9 cellular contexts compared by ENCODE assay signal in genomic region chr19:44747739-44748425, GRCh38. TPM values are rescaled to one million over a fixed set of nuclear protein-coding genes. Genes with fewer than 3 reads are reported as not detected.
DNase-seq lines count a peak whose midpoint lies in the region; ATAC-seq and TF ChIP-seq lines count a peak whose summit lies in the region.
"Had no signal": no experiment of that assay in that cellular context is flagged by ENCODE, and none has a peak within 500 bp of the region (broad histone marks: within the 10 kb centered on the region; RNA-seq: fewer than 3 reads in every experiment).

No MANE protein-coding gene starts in this region.

- H4K5ac ChIP-seq in H9 (ENCODE audit: insufficient read length, low read depth, low read length) = no peak overlapping the region

- no peak overlapping the region for H3K14ac ChIP-seq in H9 (ENCODE audit: insufficient read depth, low read length)

- peaks cover 5 to 21% of the 10 kb centered on the region in 2 experiments for H3K4me1 Mint-ChIP-seq in H9
- peaks cover 6% of the 10 kb centered on the region for H3K4me1 Mint-ChIP-seq in neural crest cell

- H3K4me1 ChIP-seq in H9 (ENCODE audit: insufficient read depth, low read length) (no peaks in the 10 kb centered on the region), foreskin keratinocyte (peaks cover 18% of the 10 kb centered on the region)

- no peak overlapping the region for H3K4ac ChIP-seq in H9 (ENCODE audit: low read depth, low read length)

- no peaks in the 10 kb centered on the region; a peak in 1 of 7 replicates for H3K36me3 Mint-ChIP-seq in H9 (ENCODE audit: insufficient read depth in 1 of 3, low read depth in 3 of 3)
- no peaks in the 10 kb centered on the region for H3K36me3 Mint-ChIP-seq in neural crest cell (ENCODE audit: low read depth)

- WGBS in H9 (ENCODE audit: extremely low coverage, insufficient read length, low lambda C conversion rate) = no CpG with 5 or more reads among the region's 26 CpGs

- H2BK15ac ChIP-seq in H9 (ENCODE audit: low read depth, low read length) = 0 out of 2 replicates have a peak overlapping the region, but pooled peaks have one; percentile 9

- DNase-seq in Caki2 (ENCODE audit: low read depth) (peak; percentile 89), H9 (peak; percentile 61), NCI-H446 treated with DMSO at 0.1 percent for 48 hours (lab: John Stamatoyannopoulos, UW) (peak; percentile 26), foreskin keratinocyte (peak; percentile 63 to 80), neural crest cell (ENCODE audit: low read depth, low spot score) (no peak), cerebellar nuclear complex (lab: John Stamatoyannopoulos, UW) (no peak)
- DNase-seq in activated T-cell treated with anti-CD3 and anti-CD28 coated beads, Interleukin-2, amount 50 U/mL, for 48 hours = peak; percentile 77 to 78
- no peak for DNase-seq in NK-92 treated with Interleukin-12 subunit alpha and Interleukin-12 subunit beta, amount 100 ng/mL, for 24 hours (lab: John Stamatoyannopoulos, UW)

- no peak overlapping the region for H2BK12ac ChIP-seq in H9 (ENCODE audit: insufficient read length, low read depth, low read length)

- no peak overlapping the region for H4K91ac ChIP-seq in H9 (ENCODE audit: insufficient read length, low read depth, low read length)

- H3K27ac Mint-ChIP-seq in H9 (no peak overlapping the region; a peak in 2 of 7 replicates), neural crest cell (ENCODE audit: unreplicated experiment) (peak overlapping the region; percentile 20)

- peak overlapping the region; percentile 62 to 85 for H3K4me3 Mint-ChIP-seq in H9
- H3K4me3 Mint-ChIP-seq in neural crest cell = peak overlapping the region; percentile 80

- no peaks in the 10 kb centered on the region for H3K79me2 ChIP-seq in H9 (ENCODE audit: insufficient read depth, low read length)

- no peak overlapping the region for H3T11ph ChIP-seq in H9 (ENCODE audit: low read length)

- H4K20me1 ChIP-seq in H9 (ENCODE audit: control insufficient read depth, insufficient read depth, insufficient read length) = no peaks in the 10 kb centered on the region

- H3K23ac ChIP-seq in H9 (ENCODE audit: insufficient read length, low read depth, low read length) = no peak overlapping the region

- no peak overlapping the region for H2BK5ac ChIP-seq in H9 (ENCODE audit: insufficient read length, low read length)

- no peak overlapping the region for H3K9ac ChIP-seq in H9 (ENCODE audit: extremely low read depth, insufficient read length, low read length)

- H2AFZ ChIP-seq in H9 (ENCODE audit: low read length) = no peak overlapping the region

- H3K79me1 ChIP-seq in H9 (ENCODE audit: insufficient read depth, low read depth, low read length, poor library complexity, severe bottlenecking) = no peaks in the 10 kb centered on the region

- H2BK20ac ChIP-seq in H9 (ENCODE audit: low read depth, low read length, poor library complexity, severe bottlenecking) = no peak overlapping the region

- no peak overlapping the region for H3K56ac ChIP-seq in H9 (ENCODE audit: insufficient read length, low read depth, low read length)

- ATAC-seq in foreskin keratinocyte = peak; percentile 16

- H3K9me3 ChIP-seq in H9 (ENCODE audit: control insufficient read depth, low read depth, low read length) = no peaks in the 10 kb centered on the region

- no peak overlapping the region for H2BK120ac ChIP-seq in H9 (ENCODE audit: low read depth, low read length, poor library complexity, severe bottlenecking)

- H4K8ac ChIP-seq in H9 (replicated peaks; ENCODE audit: insufficient read length, low read depth, low read length) = no peak overlapping the region

- no peaks in the 10 kb centered on the region; a peak in 2 of 5 replicates for H3K9me3 Mint-ChIP-seq in H9
- H3K9me3 Mint-ChIP-seq in neural crest cell = no peaks in the 10 kb centered on the region

- peaks cover 5% of the 10 kb centered on the region for H3K23me2 ChIP-seq in H9 (ENCODE audit: insufficient read length, low read depth, low read length, poor library complexity, severe bottlenecking)

- in situ Hi-C loops in Caki2 (cut with HindIII; ENCODE audit: low pct_unique_long_range_greater_than_20kb, low sequenced_read_pairs) = no loop called here

- H3K27me3 ChIP-seq in H9 (ENCODE audit: insufficient read depth, low read length) (peaks cover 37% of the 10 kb centered on the region), foreskin keratinocyte (no peaks in the 10 kb centered on the region)

- no peak overlapping the region for H3K27ac ChIP-seq in H9 (ENCODE audit: insufficient read length, low read depth, low read length)
- peak overlapping the region; percentile 99 for H3K27ac ChIP-seq in foreskin keratinocyte

- peak overlapping the region; percentile 97 for H3K4me2 ChIP-seq in H9 (ENCODE audit: insufficient read depth, insufficient read length, low read length)

- peaks cover 79% of the 10 kb centered on the region for H3K27me3 Mint-ChIP-seq in H9 (ENCODE audit: low read depth)
- peaks cover 78% of the 10 kb centered on the region for H3K27me3 Mint-ChIP-seq in neural crest cell (ENCODE audit: low read depth)

- H3K18ac ChIP-seq in H9 (ENCODE audit: insufficient read length, low read depth, low read length) = no peak overlapping the region

- no peak for TF ChIP-seq CTCF in H9 (conservative IDR thresholded peaks at IDR 0.05)
- TF ChIP-seq CTCF in foreskin keratinocyte (conservative IDR thresholded peaks at IDR 0.05) = no peak
- no peak for TF ChIP-seq CTCF in neural crest cell (conservative IDR thresholded peaks at IDR 0.05)

- H2AK5ac ChIP-seq in H9 (ENCODE audit: insufficient read length, low read length) = no peak overlapping the region

RNA-seq across cellular contexts. Expression of gene BCL3, which starts 0.6 kb away (rescaled TPM):
- total RNA-seq in Caki2 (2014; rRNA removed; shearing (Covaris generic); ENCODE audit: low replicate concordance) = 0.95 and 4.2 TPM in 2 replicates
- total RNA-seq in H9 (2021) (1.2 and 2.2 TPM in 2 replicates), foreskin keratinocyte (3.5 and 5.2 TPM in 2 replicates), neural crest cell (2.2 TPM in 2 replicates)
- polyA plus RNA-seq in foreskin keratinocyte = 6.8 and 8.8 TPM in 2 replicates

RNA-seq across cellular contexts. Expression of gene CBLC, which starts 29.8 kb away (rescaled TPM):
- total RNA-seq in Caki2 (2014; rRNA removed; shearing (Covaris generic); ENCODE audit: low replicate concordance) = not detected in 2 replicates
- total RNA-seq in H9 (2021) (14.2 and 15.9 TPM in 2 replicates), foreskin keratinocyte (40.5 and 44.8 TPM in 2 replicates), neural crest cell (not detected in 2 replicates)
- polyA plus RNA-seq in foreskin keratinocyte = 46.3 and 46.9 TPM in 2 replicates
- total RNA-seq: T-helper 2 cell treated with Interferon-gamma antibody and Interleukin-4, amounts not matched to agents 100 ng/mL and 5 ng/mL, for 36 hours had no signal

RNA-seq across cellular contexts. Expression of gene CEACAM16, which starts 48.9 kb away (rescaled TPM):
- not detected in 2 replicates for total RNA-seq in Caki2 (2014; rRNA removed; shearing (Covaris generic); ENCODE audit: low replicate concordance)
- total RNA-seq in H9 (2021) (not detected in 2 replicates), foreskin keratinocyte (not detected in 2 replicates), neural crest cell (not detected in 2 replicates)
- not detected in 2 replicates for polyA plus RNA-seq in foreskin keratinocyte
- total RNA-seq: T-helper 2 cell treated with Interferon-gamma antibody and Interleukin-4, amounts not matched to agents 100 ng/mL and 5 ng/mL, for 36 hours had no signal

Comparison
In these comparisons a context has a peak if more than half of its experiments do, and no peak if none do; other contexts are left out.
1. DNase-seq: peak in Caki2 (single experiment), H9 (single experiment), NCI-H446 treated with DMSO at 0.1 percent for 48 hours (single experiment), activated T-cell treated with anti-CD3 and anti-CD28 coated beads, Interleukin-2, amount 50 U/mL, for 48 hours (2 of 2) and foreskin keratinocyte (2 of 2); none in neural crest cell (single experiment), cerebellar nuclear complex (0 of 2) and NK-92 treated with Interleukin-12 subunit alpha and Interleukin-12 subunit beta, amount 100 ng/mL, for 24 hours (single experiment).
2. RNA of gene CBLC, which starts 29.8 kb away (total RNA-seq): 40.5 to 44.8 TPM in foreskin keratinocyte and 14.2 to 15.9 TPM in H9; not detected in neural crest cell and not detected in Caki2; every median in the first group is over 10 times any median in the second.